17 cellular contexts compared by ENCODE assay signal in genomic region chr6:125120054-125120590, GRCh38. TPM values are rescaled to one million over a fixed set of nuclear protein-coding genes. Genes with fewer than 3 reads are reported as not detected.
"Had no signal": no experiment of that assay in that cellular context is flagged by ENCODE, and none has a peak within 500 bp of the region (broad histone marks: within the 10 kb centered on the region; RNA-seq: fewer than 3 reads in every experiment).

No MANE protein-coding gene starts in this region.

- H3K36me3 Mint-ChIP-seq: naive thymus-derived CD8-positive, alpha-beta T cell had no signal

- H3K4me1 ChIP-seq: colonic mucosa, heart left ventricle, right atrium auricular region, sigmoid colon had no signal

- DNase-seq: colonic mucosa; dermis blood vessel endothelial cell; erythroblast; heart left ventricle; hippocampal formation; kidney glomerular epithelial cell; mesendoderm; naive thymus-derived CD8-positive, alpha-beta T cell; ovary; sigmoid colon; small intestine; stimulated activated CD4-positive, alpha-beta T cell treated with anti-CD3 and anti-CD28 coated beads, Interleukin-12 subunit alpha, Interleukin-12 subunit beta, amount 100 ng/mL, for 4 hours; stimulated activated naive CD4-positive, alpha-beta T cell; trophoblast cell had no signal

- H3K4me1 Mint-ChIP-seq: naive thymus-derived CD8-positive, alpha-beta T cell had no signal

- H3K27me3 ChIP-seq: colonic mucosa, heart left ventricle, ovary, right atrium auricular region, sigmoid colon had no signal

- H3K9me3 ChIP-seq: colonic mucosa, heart left ventricle, ovary, right atrium auricular region, sigmoid colon had no signal

- H3K4me3 Mint-ChIP-seq: naive thymus-derived CD8-positive, alpha-beta T cell had no signal

- H3K36me3 ChIP-seq: colonic mucosa, heart left ventricle, ovary, right atrium auricular region, sigmoid colon had no signal

- H3K27ac Mint-ChIP-seq: naive thymus-derived CD8-positive, alpha-beta T cell had no signal

- H3K4me3 ChIP-seq: colonic mucosa, heart left ventricle, ovary, right atrium auricular region, sigmoid colon had no signal

- FAIRE-seq: frontal cortex, small intestine, urothelium cell line had no signal

- ATAC-seq: heart left ventricle; naive thymus-derived CD8-positive, alpha-beta T cell had no signal

- H3K27ac ChIP-seq: colonic mucosa, heart left ventricle, ovary, right atrium auricular region, sigmoid colon had no signal

RNA-seq across cellular contexts. Expression of gene TPD52L1, which starts 33.5 kb away (rescaled TPM):
- total RNA-seq: naive thymus-derived CD8-positive, alpha-beta T cell had no signal
- polyA plus RNA-seq: naive thymus-derived CD8-positive, alpha-beta T cell had no signal
